ENCODE assay signal across 8 cellular contexts in the genomic region with DNA sequence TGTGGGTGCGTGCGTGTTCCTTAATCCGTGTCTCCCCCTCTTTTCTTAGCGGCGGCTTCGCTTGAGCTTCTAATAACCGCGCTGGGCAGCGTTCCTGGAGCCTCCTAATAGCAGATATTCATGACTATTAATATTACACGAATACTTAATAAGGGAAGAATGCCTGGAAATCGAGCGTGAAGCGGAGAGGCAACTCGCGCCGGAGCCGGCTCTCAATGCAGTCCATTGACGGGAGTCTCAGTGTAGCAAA. TPM values are rescaled to one million over a fixed set of nuclear protein-coding genes. Genes with fewer than 3 reads are reported as not detected.
DNase-seq lines count a peak whose midpoint lies in the region; ATAC-seq, FAIRE-seq and TF ChIP-seq lines count a peak whose summit lies in the region.

No MANE protein-coding gene starts in this region.

- no peak overlapping the region for H3K27ac Mint-ChIP-seq in dendritic cell treated with granulocyte-macrophage colony-stimulating factor and Interleukin-4, amounts not matched to agents 40 ng/mL and 50 ng/mL, for 4 days
- H3K27ac Mint-ChIP-seq in naive B cell = peak overlapping the region in 4 of 6 donors; percentile 75 to 95 (median 90)

- peaks cover 65% of the 10 kb centered on the region for H3K4me1 Mint-ChIP-seq in dendritic cell treated with granulocyte-macrophage colony-stimulating factor and Interleukin-4, amounts not matched to agents 40 ng/mL and 50 ng/mL, for 4 days (ENCODE audit: low read depth)
- H3K4me1 Mint-ChIP-seq in naive B cell = peaks cover 27 to 51% (median 38%) of the 10 kb centered on the region in 3 donors

- WGBS in HUES64 = under 1% methylated on average over 18 of the region's 18 CpGs

- H3K4me3 ChIP-seq in HUES64 (ENCODE audit: low read length) = peak overlapping the region; percentile 57

- peaks cover 12% of the 10 kb centered on the region for H3K9me3 Mint-ChIP-seq in dendritic cell treated with granulocyte-macrophage colony-stimulating factor and Interleukin-4, amounts not matched to agents 40 ng/mL and 50 ng/mL, for 4 days
- peaks cover 6 to 57% (median 37%) of the 10 kb centered on the region in 7 donors for H3K9me3 Mint-ChIP-seq in naive B cell

- H3K9me3 ChIP-seq in HUES64 (ENCODE audit: insufficient read depth, low read depth, low read length) = no peaks in the 10 kb centered on the region

- FAIRE-seq in GM12892 (lab: Jason Lieb, UNC) = peak; percentile 88

- peak in 1 of 2 donors; percentile 10 for ATAC-seq in naive B cell (ENCODE audit: low read depth in 2 of 2)
- ATAC-seq in HG02840 (IDR thresholded peaks at IDR 0.05; ENCODE audit: low FRiP score, unreplicated experiment) = no peak

- H3K27me3 ChIP-seq in HUES64 (ENCODE audit: insufficient read depth, low read length) = peaks cover 99% of the 10 kb centered on the region

- no peaks in the 10 kb centered on the region for H3K36me3 ChIP-seq in HUES64 (ENCODE audit: insufficient read depth, low read length)

- intact Hi-C loops in dendritic cell treated with granulocyte-macrophage colony-stimulating factor and Interleukin-4, amounts not matched to agents 40 ng/mL and 50 ng/mL, for 4 days (cut with micrococcal nuclease) = no loop called here

- H3K27ac ChIP-seq in HUES64 (ENCODE audit: low read depth, low read length) = no peak overlapping the region

- H3K4me1 ChIP-seq in HUES64 (ENCODE audit: insufficient read depth, low read length) = peaks cover 41% of the 10 kb centered on the region

- peaks cover 92% of the 10 kb centered on the region for H3K27me3 Mint-ChIP-seq in dendritic cell treated with granulocyte-macrophage colony-stimulating factor and Interleukin-4, amounts not matched to agents 40 ng/mL and 50 ng/mL, for 4 days
- peaks cover 74 to 90% (median 88%) of the 10 kb centered on the region in 3 donors for H3K27me3 Mint-ChIP-seq in naive B cell

- peaks cover 7% of the 10 kb centered on the region for H3K36me3 Mint-ChIP-seq in dendritic cell treated with granulocyte-macrophage colony-stimulating factor and Interleukin-4, amounts not matched to agents 40 ng/mL and 50 ng/mL, for 4 days (ENCODE audit: low read depth)
- H3K36me3 Mint-ChIP-seq in naive B cell = peaks cover 0 to 59% of the 10 kb centered on the region in 2 donors

- no peak for DNase-seq in GM12892 (ENCODE audit: insufficient read length)
- DNase-seq in naive B cell = no peak
- no peak for DNase-seq in glomerular visceral epithelial cell (ENCODE audit: extremely low spot score)
- DNase-seq in COLO829 (ENCODE audit: low spot score) = no peak
- no peak for DNase-seq in NCI-H146 treated with DMSO at 0.1 percent for 48 hours (lab: John Stamatoyannopoulos, UW; ENCODE audit: unreplicated experiment)

- no peak for TF ChIP-seq POLR2A in GM12892 (IDR thresholded peaks at IDR 0.05; ENCODE audit: low read depth, low read length)

- no peak overlapping the region for H3K9ac ChIP-seq in HUES64 (ENCODE audit: low read depth, low read length)

- peak overlapping the region; percentile 91 for H3K4me3 Mint-ChIP-seq in dendritic cell treated with granulocyte-macrophage colony-stimulating factor and Interleukin-4, amounts not matched to agents 40 ng/mL and 50 ng/mL, for 4 days
- peak overlapping the region; percentile 89 to 98 (median 96) for H3K4me3 Mint-ChIP-seq in naive B cell

RNA-seq across cellular contexts. Expression of a gene that starts 3.0 kb away (rescaled TPM):
- 1.5 TPM for polyA plus RNA-seq in GM12892 (2012; ENCODE audit: missing spikeins)
- polyA plus RNA-seq in HUES64 (2013, experiment 1 of 2) = 4.0 TPM
- polyA plus RNA-seq in HUES64 (2013, experiment 2 of 2) = 8.7 TPM
- not detected for polyA plus RNA-seq in naive B cell (ENCODE audit: low read depth in 6 of 6)
